7 cellular contexts compared by ENCODE assay signal in the genomic region with DNA sequence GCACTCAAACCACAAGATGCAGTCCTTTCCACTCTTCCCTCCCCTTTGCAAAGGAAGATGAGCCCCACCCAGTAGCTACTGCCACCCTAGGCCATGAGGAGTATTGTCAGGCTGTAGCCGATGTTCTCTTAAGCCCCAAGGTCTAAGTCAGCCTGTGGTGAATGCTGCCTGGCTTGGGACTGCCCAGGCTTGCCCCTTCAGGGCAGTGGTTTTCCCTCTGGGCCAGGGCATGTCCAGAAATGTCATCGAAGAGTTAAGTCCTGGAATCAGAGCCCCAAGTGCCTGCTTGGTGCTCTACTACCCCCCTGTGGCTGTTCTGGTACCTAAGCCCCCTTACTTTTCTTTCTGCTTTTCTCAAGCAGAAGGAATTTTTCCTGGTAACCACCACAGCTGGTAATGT. TPM values are rescaled to one million over a fixed set of nuclear protein-coding genes. Genes with fewer than 3 reads are reported as not detected.
DNase-seq lines count a peak whose midpoint lies in the region; ATAC-seq and TF ChIP-seq lines count a peak whose summit lies in the region.

No MANE protein-coding gene starts in this region.

- TF ChIP-seq EP300 in tibial nerve (IDR thresholded peaks at IDR 0.05) = no peak

- no peak for DNase-seq in GM13976 (ENCODE audit: low spot score)
- DNase-seq in LHCN-M2 (ENCODE audit: low read depth) = peak; percentile 68
- DNase-seq in chondrocyte (ENCODE audit: low spot score) = no peak
- DNase-seq in retinal pigment epithelial cell (ENCODE audit: low read depth) = no peak
- DNase-seq in tibial nerve (ENCODE audit: low spot score in 2 of 2) = no peak
- DNase-seq in vagina (ENCODE audit: extremely low spot score in 2 of 2) = no peak

- no peak overlapping the region for H3K27ac ChIP-seq in tibial nerve
- no peak overlapping the region for H3K27ac ChIP-seq in vagina

- H3K9me3 ChIP-seq in tibial nerve (peaks cover 0 to 3% (median 0%) of the 10 kb centered on the region in 4 donors), vagina (no peaks in the 10 kb centered on the region)

- no peaks in the 10 kb centered on the region for H3K36me3 Mint-ChIP-seq in chondrocyte (ENCODE audit: low read depth)

- intact Hi-C loops in vagina (cut with DNase I) = no loop called here

- no peaks in the 10 kb centered on the region for H3K27me3 Mint-ChIP-seq in chondrocyte (ENCODE audit: low read depth)

- H3K9me3 Mint-ChIP-seq in chondrocyte (ENCODE audit: low read depth) = peaks cover 29% of the 10 kb centered on the region

- no peak overlapping the region for H3K27ac Mint-ChIP-seq in chondrocyte (ENCODE audit: unreplicated experiment)

- WGBS in tibial nerve, 2 donors = 23 to 25% methylated on average over 2 of the region's 2 CpGs

- H3K4me1 Mint-ChIP-seq in chondrocyte (ENCODE audit: low read depth) = no peaks in the 10 kb centered on the region

- H3K27me3 ChIP-seq in tibial nerve = no peaks in the 10 kb centered on the region
- no peaks in the 10 kb centered on the region for H3K27me3 ChIP-seq in vagina

- no peak overlapping the region for H3K4me3 Mint-ChIP-seq in chondrocyte (ENCODE audit: unreplicated experiment)

- H3K4me3 ChIP-seq in retinal pigment epithelial cell (ENCODE audit: low read length) (no peak overlapping the region), tibial nerve (no peak overlapping the region), vagina (no peak overlapping the region)

- in situ Hi-C loops in GM13976 (cut with MboI; ENCODE audit: low sequenced_read_pairs, unreplicated experiment) = loop anchor here (10.0 kb wide), 1 partner anchor 187 kb away; no protein-coding TSS in a partner anchor

- H3K4me1 ChIP-seq in tibial nerve = no peaks in the 10 kb centered on the region
- no peaks in the 10 kb centered on the region for H3K4me1 ChIP-seq in vagina

- peak; percentile 81 for ATAC-seq in GM21529 (IDR thresholded peaks at IDR 0.05; ENCODE audit: unreplicated experiment)

- H3K36me3 ChIP-seq in tibial nerve (no peaks in the 10 kb centered on the region), vagina (no peaks in the 10 kb centered on the region)

- TF ChIP-seq POLR2A in tibial nerve (IDR thresholded peaks at IDR 0.05) = no peak
- TF ChIP-seq POLR2A in vagina (IDR thresholded peaks at IDR 0.05) = no peak

- peak; percentile 19 for TF ChIP-seq CTCF in GM13976 (IDR thresholded peaks at IDR 0.05; ENCODE audit: borderline replicate concordance, control extremely low read depth, extremely low read depth, insufficient read depth, missing control alignments)
- peak; percentile 75 for TF ChIP-seq CTCF in chondrocyte (IDR thresholded peaks at IDR 0.05)
- TF ChIP-seq CTCF in retinal pigment epithelial cell (conservative IDR thresholded peaks at IDR 0.05; ENCODE audit: low read depth, low read length) = peak; percentile 54
- TF ChIP-seq CTCF in tibial nerve (IDR thresholded peaks at IDR 0.05) = no peak
- TF ChIP-seq CTCF in vagina (IDR thresholded peaks at IDR 0.05) = no peak

RNA-seq across cellular contexts. Expression of a gene that starts 11.8 kb away (rescaled TPM):
- total RNA-seq in LHCN-M2 (2014; rRNA removed) (768 and 779 TPM in 2 replicates), chondrocyte (222 to 362 TPM (median 352 TPM) in 3 replicates), tibial nerve (100 to 1,000 TPM; 103 to 183 (median 152) TPM), vagina (135 TPM)
- 622 TPM for polyA plus RNA-seq in LHCN-M2 (2012)

RNA-seq across cellular contexts. Expression of a gene that starts 47.2 kb away (rescaled TPM):
- 27.6 and 40.6 TPM in 2 replicates for total RNA-seq in LHCN-M2 (2014; rRNA removed)
- 10.9 TPM for polyA plus RNA-seq in LHCN-M2 (2012)
- total RNA-seq in chondrocyte = 12.4 to 18.1 TPM (median 12.9 TPM) in 3 replicates
- total RNA-seq in tibial nerve = 10 to 100 TPM; 15.3 to 27.8 (median 19.4) TPM
- total RNA-seq in vagina = 14.2 TPM

Comparison
In these comparisons a context has a peak if more than half of its experiments do, and no peak if none do; other contexts are left out.
1. CTCF ChIP-seq: peak in GM13976 (single experiment), chondrocyte (single experiment) and retinal pigment epithelial cell (single experiment); none in tibial nerve (0 of 5) and vagina (0 of 3).